8 cellular contexts compared by ENCODE assay signal in the genomic region with DNA sequence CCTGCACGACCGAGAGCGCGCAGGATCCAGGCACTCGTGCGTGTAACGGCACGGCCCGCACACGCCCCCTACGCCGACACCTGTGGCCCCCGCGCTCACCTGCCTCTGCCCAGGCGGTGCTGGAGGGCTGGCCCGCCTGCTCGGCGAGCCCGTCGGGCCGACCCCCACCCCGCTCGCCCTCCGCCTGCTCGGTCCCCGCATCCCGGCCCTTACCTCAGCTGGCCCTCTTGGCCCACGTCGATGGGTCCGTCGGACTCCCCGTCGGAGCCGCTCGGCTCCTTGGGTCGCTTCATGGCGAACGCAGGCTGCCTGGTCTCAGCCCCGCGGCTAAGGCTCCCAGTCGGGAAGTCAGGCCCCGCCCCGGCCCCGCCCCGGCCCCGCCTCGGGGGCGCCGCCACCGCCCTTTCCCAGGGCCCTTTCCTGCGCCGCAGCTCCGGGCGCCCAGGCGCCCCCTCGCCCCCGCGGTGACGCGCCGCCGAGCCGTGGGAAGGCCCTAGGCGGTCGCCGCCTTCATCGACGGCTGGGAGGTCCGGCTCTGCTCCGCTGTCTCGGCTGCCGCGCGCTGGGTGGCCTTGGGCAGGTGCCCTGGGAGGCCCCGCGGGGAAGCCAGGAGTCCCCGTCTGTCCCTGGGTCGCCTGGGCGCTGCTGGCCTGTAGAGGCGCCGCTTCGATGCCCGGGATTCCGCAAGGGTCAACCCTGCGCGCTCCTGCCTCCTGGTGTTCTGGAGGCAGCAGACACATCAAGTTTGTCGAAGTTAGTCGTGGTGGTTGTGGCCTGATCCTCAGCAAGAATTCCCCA. TPM values are rescaled to one million over a fixed set of nuclear protein-coding genes. Genes with fewer than 3 reads are reported as not detected.
DNase-seq lines count a peak whose midpoint lies in the region; ATAC-seq, FAIRE-seq and TF ChIP-seq lines count a peak whose summit lies in the region.

TSS of gene HEYL (minus strand) at position 311 of the 798 bp plus-strand sequence. CDS start at position 293, 18 bp downstream.

- peak within 1 kb of the TSS; percentile 45 for H3K4me3 Mint-ChIP-seq in activated T-helper 1 cell treated with anti-CD3 and anti-CD28 coated beads, Interleukin-12 subunit alpha, Interleukin-12 subunit beta, Interleukin-2, Interleukin-4 antibody, amounts not matched to agents 30 ng/mL and 10 ng/mL and 1 ng/mL, durations not matched to agents 14 hours and 24 hours and 36 hours

- H3K9me3 ChIP-seq in A549 (no peaks in the 10 kb centered on the region), HCT116 (ENCODE audit: control insufficient read depth in 1 of 2, insufficient read depth in 1 of 2, low read depth in 1 of 2, low read length in 2 of 2) (no peaks in the 10 kb centered on the region), OCI-LY3 (ENCODE audit: insufficient read depth, low read length) (no peaks in the 10 kb centered on the region), gastroesophageal sphincter (no peaks in the 10 kb centered on the region), pancreas (no peaks in the 10 kb centered on the region), transverse colon (no peaks in the 10 kb centered on the region)

- H3K27me3 ChIP-seq in HCT116 (ENCODE audit: insufficient read depth, low read length) = no peaks in the 10 kb centered on the region
- peaks cover 4% of the 10 kb centered on the region; the same call in 1 of the 2 replicates for H3K27me3 ChIP-seq in OCI-LY3 (ENCODE audit: low read depth, low read length)
- peaks cover 69% of the 10 kb centered on the region for H3K27me3 ChIP-seq in gastroesophageal sphincter
- H3K27me3 ChIP-seq in pancreas = no peaks in the 10 kb centered on the region
- peaks cover 48% of the 10 kb centered on the region for H3K27me3 ChIP-seq in transverse colon

- 19% methylated on average over 10 of the region's 88 CpGs for WGBS in A549 (ENCODE audit: missing lambda C conversion rate)
- 0% methylated on average over 1 of the region's 88 CpGs; no CpG with 5 or more reads in 1 of the 2 donors for WGBS in gastroesophageal sphincter (ENCODE audit: low coverage in 1 of 2), 2 donors
- 2 to 5% methylated on average over 70 to 88 of the region's 88 CpGs for WGBS in pancreas, 2 donors
- 13% methylated on average over 33 of the region's 88 CpGs; no CpG with 5 or more reads in 1 of the 2 donors for WGBS in transverse colon (ENCODE audit: low coverage in 1 of 2), 2 donors

- intact Hi-C loops in HCT116 (cut with micrococcal nuclease) (no loop called here), pancreas (cut with DNase I) (no loop called here), transverse colon (cut with DNase I; ENCODE audit: low total_unique reads) (no loop called here)
- intact Hi-C loops in activated T-helper 1 cell treated with anti-CD3 and anti-CD28 coated beads, Interleukin-12 subunit alpha, Interleukin-12 subunit beta, Interleukin-2, Interleukin-4 antibody, amounts not matched to agents 30 ng/mL and 10 ng/mL and 1 ng/mL, durations not matched to agents 14 hours and 24 hours and 36 hours (cut with micrococcal nuclease) = no loop called here

- H3K27ac ChIP-seq in A549 (peak within 1 kb of the TSS; percentile 80 to 95), HCT116 (ENCODE audit: low read depth, low read length) (peak within 1 kb of the TSS; percentile 64), OCI-LY3 (ENCODE audit: low read length) (no peak within 1 kb of the TSS), gastroesophageal sphincter (peak within 1 kb of the TSS in 3 of 4 donors; percentile 68 to 82 (median 73)), pancreas (peak within 1 kb of the TSS; percentile 51 to 89 (median 78)), transverse colon (peak within 1 kb of the TSS; percentile 62 to 67 (median 66))

- H3K79me2 ChIP-seq in HCT116 (ENCODE audit: insufficient read depth, low read length) (no peaks in the 10 kb centered on the region), OCI-LY3 (ENCODE audit: low read length) (no peaks in the 10 kb centered on the region)

- TF ChIP-seq EP300 in A549 (IDR thresholded peaks at IDR 0.05) (no peak), gastroesophageal sphincter (IDR thresholded peaks at IDR 0.05) (no peak), transverse colon (IDR thresholded peaks at IDR 0.05; ENCODE audit: low read depth) (no peak)

- H3K9me2 ChIP-seq in HCT116 (ENCODE audit: insufficient read depth) = no peaks in the 10 kb centered on the region

- TSS peak; percentile 62 for BruUV-seq in HCT116 (replicated peaks; lab: Mats Ljungman, UMichigan)

- H3K4me1 Mint-ChIP-seq in activated T-helper 1 cell treated with anti-CD3 and anti-CD28 coated beads, Interleukin-12 subunit alpha, Interleukin-12 subunit beta, Interleukin-2, Interleukin-4 antibody, amounts not matched to agents 30 ng/mL and 10 ng/mL and 1 ng/mL, durations not matched to agents 14 hours and 24 hours and 36 hours (ENCODE audit: low read depth) = no peaks in the 10 kb centered on the region

- ATAC-seq in A549 (peak; percentile 96), HCT116 (peak; percentile 95), gastroesophageal sphincter (peak; percentile 77), pancreas (peak; percentile 88 to 93 (median 90))

- CTCF ChIA-PET in A549 (lab: Yijun Ruan, JAX) (interaction anchor here (0.6 to 3.1 kb wide), 14 partner anchors 10 to 44 kb away, joined by 3 to 20 read pairs (median 8); partner anchors contain the start of gene NT5C1A), HCT116 (lab: Charles Lee) (interaction anchor here (0.8 to 2.9 kb wide), 2 partner anchors 14 to 33 kb away, joined by 3 to 27 read pairs; no protein-coding TSS in a partner anchor)

- peak within 1 kb of the TSS; percentile 68 for H3K4me2 ChIP-seq in A549
- peak within 1 kb of the TSS; percentile 93 for H3K4me2 ChIP-seq in HCT116 (ENCODE audit: low read length)
- peak within 1 kb of the TSS; percentile 58 for H3K4me2 ChIP-seq in OCI-LY3 (ENCODE audit: low read length)

- H3K27ac Mint-ChIP-seq in activated T-helper 1 cell treated with anti-CD3 and anti-CD28 coated beads, Interleukin-12 subunit alpha, Interleukin-12 subunit beta, Interleukin-2, Interleukin-4 antibody, amounts not matched to agents 30 ng/mL and 10 ng/mL and 1 ng/mL, durations not matched to agents 14 hours and 24 hours and 36 hours = no peak within 1 kb of the TSS

- FAIRE-seq in A549 (lab: Jason Lieb, UNC) (no peak), pancreas (lab: Jason Lieb, UNC) (no peak)

- POLR2A ChIA-PET in A549 (lab: Yijun Ruan, JAX) (interaction anchor here (0.6 to 1.5 kb wide), 4 partner anchors 8 to 99 kb away, joined by 3 to 13 read pairs (median 3); partner anchors contain the start of gene PPIE), HCT116 (lab: Charles Lee) (interaction anchor here (0.9 to 1.5 kb wide), 2 partner anchors 28 to 99 kb away, joined by 3 to 4 read pairs; partner anchors contain the start of gene PPIE)

- peaks cover 26% of the 10 kb centered on the region for H3K27me3 Mint-ChIP-seq in activated T-helper 1 cell treated with anti-CD3 and anti-CD28 coated beads, Interleukin-12 subunit alpha, Interleukin-12 subunit beta, Interleukin-2, Interleukin-4 antibody, amounts not matched to agents 30 ng/mL and 10 ng/mL and 1 ng/mL, durations not matched to agents 14 hours and 24 hours and 36 hours (ENCODE audit: insufficient read depth)

- TF ChIP-seq POLR2A in A549 (IDR thresholded peaks at IDR 0.05; ENCODE audit: low read length) (peak; percentile 69), HCT116 (IDR thresholded peaks at IDR 0.05; ENCODE audit: borderline replicate concordance, extremely low read depth, insufficient read depth, insufficient read length) (peak; percentile 28), gastroesophageal sphincter (IDR thresholded peaks at IDR 0.05) (peak; percentile 12 to 27), transverse colon (IDR thresholded peaks at IDR 0.05) (no peak)

- peak within 1 kb of the TSS; percentile 78 for H3K9ac ChIP-seq in HCT116 (ENCODE audit: low read length)
- peak within 1 kb of the TSS; percentile 22; the same call in 1 of the 2 replicates for H3K9ac ChIP-seq in OCI-LY3 (ENCODE audit: low read length)

- in situ Hi-C loops in transverse colon (cut with MboI; ENCODE audit: low pct_ligation_motif_present in 1 of 4, low pct_unique_long_range_greater_than_20kb in 1 of 4, low sequenced_read_pairs in 3 of 4) = no loop called here

- TF ChIP-seq CTCF in A549 (IDR thresholded peaks at IDR 0.05) = peak; percentile 57
- peak; percentile 58 to 90 (median 72) for TF ChIP-seq CTCF in HCT116 (IDR thresholded peaks at IDR 0.05 in 2 of 3, conservative IDR thresholded peaks at IDR 0.05 in 1 of 3; ENCODE audit: borderline replicate concordance in 1 of 3, insufficient read depth in 1 of 3, low read depth in 2 of 3, low read length in 2 of 3)
- 0 out of 2 replicates have a peak, but pooled peaks have one; percentile 5 for TF ChIP-seq CTCF in OCI-LY3 (IDR thresholded peaks at IDR 0.05; ENCODE audit: low read depth, low read length)
- peak in 2 of 4 experiments; percentile 24 to 42 for TF ChIP-seq CTCF in gastroesophageal sphincter (IDR thresholded peaks at IDR 0.05)
- TF ChIP-seq CTCF in pancreas (IDR thresholded peaks at IDR 0.05) = peak; percentile 21 to 46 (median 22)
- TF ChIP-seq CTCF in transverse colon (IDR thresholded peaks at IDR 0.05) = peak; percentile 29 to 61 (median 36)

- TF ChIP-seq RAD21 in A549 (conservative IDR thresholded peaks at IDR 0.05 in 1 of 2, IDR thresholded peaks at IDR 0.05 in 1 of 2) (peak in 1 of 2 experiments; percentile 27; a peak in 1 of 5 replicates), HCT116 (IDR thresholded peaks at IDR 0.05; ENCODE audit: low read depth) (peak; percentile 35; the same call in 1 of the 2 replicates)

- DNase-seq in A549 (ENCODE audit: low read depth in 1 of 2, low spot score in 1 of 2) = peak; percentile 86
- peak; percentile 65 for DNase-seq in HCT116 (ENCODE audit: low read depth, low spot score)
- DNase-seq in activated T-helper 1 cell treated with anti-CD3 and anti-CD28 coated beads, Interleukin-12 subunit alpha, Interleukin-12 subunit beta, Interleukin-2, Interleukin-4 antibody, amounts not matched to agents 30 ng/mL and 10 ng/mL and 1 ng/mL, durations not matched to agents 14 hours and 24 hours and 36 hours (ENCODE audit: low spot score) = peak; percentile 65
- DNase-seq in pancreas = peak; percentile 87 to 96 (median 92)
- peak; percentile 85 for DNase-seq in transverse colon
- no peak for DNase-seq in globus pallidus (ENCODE audit: low spot score)

- no peaks in the 10 kb centered on the region for H3K4me1 ChIP-seq in A549
- H3K4me1 ChIP-seq in HCT116 (ENCODE audit: control insufficient read depth in 1 of 2, insufficient read depth in 2 of 2, low read length in 2 of 2) = peaks cover 8 to 17% of the 10 kb centered on the region in 2 experiments
- H3K4me1 ChIP-seq in OCI-LY3 (ENCODE audit: low read length) = no peaks in the 10 kb centered on the region
- H3K4me1 ChIP-seq in gastroesophageal sphincter = peaks cover 0 to 14% (median 0%) of the 10 kb centered on the region in 3 donors
- peaks cover 0 to 14% (median 5%) of the 10 kb centered on the region in 3 donors for H3K4me1 ChIP-seq in pancreas
- peaks cover 0 to 10% (median 0%) of the 10 kb centered on the region in 4 donors for H3K4me1 ChIP-seq in transverse colon

- H4K20me1 ChIP-seq in HCT116 (ENCODE audit: insufficient read depth) (no peaks in the 10 kb centered on the region), OCI-LY3 (ENCODE audit: insufficient read depth, low read length) (no peaks in the 10 kb centered on the region)

- peak within 1 kb of the TSS; percentile 70 for H2AFZ ChIP-seq in HCT116 (ENCODE audit: low read depth, low read length, poor library complexity, severe bottlenecking)
- peak within 1 kb of the TSS; percentile 70; the same call in 1 of the 2 replicates for H2AFZ ChIP-seq in OCI-LY3 (ENCODE audit: low read depth, low read length)

- no peaks in the 10 kb centered on the region for H3K9me3 Mint-ChIP-seq in activated T-helper 1 cell treated with anti-CD3 and anti-CD28 coated beads, Interleukin-12 subunit alpha, Interleukin-12 subunit beta, Interleukin-2, Interleukin-4 antibody, amounts not matched to agents 30 ng/mL and 10 ng/mL and 1 ng/mL, durations not matched to agents 14 hours and 24 hours and 36 hours

- H3K36me3 Mint-ChIP-seq in activated T-helper 1 cell treated with anti-CD3 and anti-CD28 coated beads, Interleukin-12 subunit alpha, Interleukin-12 subunit beta, Interleukin-2, Interleukin-4 antibody, amounts not matched to agents 30 ng/mL and 10 ng/mL and 1 ng/mL, durations not matched to agents 14 hours and 24 hours and 36 hours (ENCODE audit: low read depth) = no peaks in the 10 kb centered on the region

- RAD21 ChIA-PET in HCT116 (lab: Charles Lee; ENCODE audit: low non-redundant PET in 1 of 2, low total read pairs in 2 of 2, uncharacterized antibody in 2 of 2, unreplicated experiment in 2 of 2) = no interaction called here

- H3K4me3 ChIP-seq in A549 = peak within 1 kb of the TSS; percentile 56
- H3K4me3 ChIP-seq in HCT116 (replicated peaks in 1 of 2; ENCODE audit: low read depth in 1 of 2, low read length in 2 of 2) = peak within 1 kb of the TSS; percentile 67 to 86
- peak within 1 kb of the TSS; percentile 76 for H3K4me3 ChIP-seq in OCI-LY3 (ENCODE audit: low read length)
- H3K4me3 ChIP-seq in gastroesophageal sphincter = peak within 1 kb of the TSS; percentile 27 to 58
- peak within 1 kb of the TSS; percentile 75 to 90 (median 81) for H3K4me3 ChIP-seq in pancreas
- H3K4me3 ChIP-seq in transverse colon = peak within 1 kb of the TSS; percentile 26 to 54 (median 42)

- H3K36me3 ChIP-seq in HCT116 (ENCODE audit: control insufficient read depth in 1 of 2, insufficient read depth in 2 of 2, low read length in 2 of 2) (no peaks in the 10 kb centered on the region), OCI-LY3 (replicated peaks; ENCODE audit: low read depth, low read length) (no peaks in the 10 kb centered on the region), gastroesophageal sphincter (no peaks in the 10 kb centered on the region), pancreas (no peaks in the 10 kb centered on the region), transverse colon (no peaks in the 10 kb centered on the region)

RNA-seq across cellular contexts. Expression of gene HEYL, which starts in this region (rescaled TPM):
- polyA plus RNA-seq in A549 (2011; rRNA removed) (2.2 and 2.9 TPM in 2 replicates), A549 (2017; fragmentation: RNase III; extraction: RNeasy Plus Mini Kit Qiagen cat#74134 plus additional on column Dnase treatment) (2.0 to 2.3 TPM (median 2.2 TPM) in 3 replicates), pancreas (10 to 100 TPM; 12.0 to 19.3 TPM)
- polyA plus RNA-seq in A549 (2012; cell fraction: cytosol; rRNA removed) = 1.9 and 2.7 TPM in 2 replicates
- polyA plus RNA-seq in A549 (2012; cell fraction: nucleus; rRNA removed) = 3.0 and 3.5 TPM in 2 replicates
- polyA minus RNA-seq in A549 (2011; rRNA and poly(A)+ RNA removed) = 2.5 and 3.5 TPM in 2 replicates
- total RNA-seq in HCT116 (2021; ENCODE audit: unreplicated experiment) (8.8 TPM), gastroesophageal sphincter (1 to 10 TPM; 3.0 to 8.4 (median 6.0) TPM), pancreas (10 to 100 TPM; 22.9 to 34.6 (median 32.3) TPM), transverse colon (10 to 100 TPM in 1 of 4 donors, 1 to 10 TPM in 3; 1.2 to 12.1 (median 2.5) TPM)
- 6.4 and 8.6 TPM in 2 replicates for polyA plus RNA-seq in HCT116 (2012)
- total RNA-seq in activated T-helper 1 cell treated with anti-CD3 and anti-CD28 coated beads, Interleukin-12 subunit alpha, Interleukin-12 subunit beta, Interleukin-2, Interleukin-4 antibody, amounts not matched to agents 30 ng/mL and 10 ng/mL and 1 ng/mL, durations not matched to agents 14 hours and 24 hours and 36 hours = 0.10 TPM in 2 replicates

Comparison
In these comparisons a context has a peak if more than half of its experiments do, and no peak if none do; other contexts are left out.
1. Peak in DNase-seq in activated T-helper 1 cell treated with anti-CD3 and anti-CD28 coated beads, Interleukin-12 subunit alpha, Interleukin-12 subunit beta, Interleukin-2, Interleukin-4 antibody, amounts not matched to agents 30 ng/mL and 10 ng/mL and 1 ng/mL, durations not matched to agents 14 hours and 24 hours and 36 hours; RNA of the gene not detected or under 1 TPM.
2. Of the 6 proteins assayed by ChIP-seq in both A549 and HCT116: peak only in A549: none; only in HCT116: none; in both: CTCF, MAX and POLR2A; in neither: 2; mixed calls (peak in some experiments, not most) for 1.